ENCODE assay signal across 8 cellular contexts in the genomic region with DNA sequence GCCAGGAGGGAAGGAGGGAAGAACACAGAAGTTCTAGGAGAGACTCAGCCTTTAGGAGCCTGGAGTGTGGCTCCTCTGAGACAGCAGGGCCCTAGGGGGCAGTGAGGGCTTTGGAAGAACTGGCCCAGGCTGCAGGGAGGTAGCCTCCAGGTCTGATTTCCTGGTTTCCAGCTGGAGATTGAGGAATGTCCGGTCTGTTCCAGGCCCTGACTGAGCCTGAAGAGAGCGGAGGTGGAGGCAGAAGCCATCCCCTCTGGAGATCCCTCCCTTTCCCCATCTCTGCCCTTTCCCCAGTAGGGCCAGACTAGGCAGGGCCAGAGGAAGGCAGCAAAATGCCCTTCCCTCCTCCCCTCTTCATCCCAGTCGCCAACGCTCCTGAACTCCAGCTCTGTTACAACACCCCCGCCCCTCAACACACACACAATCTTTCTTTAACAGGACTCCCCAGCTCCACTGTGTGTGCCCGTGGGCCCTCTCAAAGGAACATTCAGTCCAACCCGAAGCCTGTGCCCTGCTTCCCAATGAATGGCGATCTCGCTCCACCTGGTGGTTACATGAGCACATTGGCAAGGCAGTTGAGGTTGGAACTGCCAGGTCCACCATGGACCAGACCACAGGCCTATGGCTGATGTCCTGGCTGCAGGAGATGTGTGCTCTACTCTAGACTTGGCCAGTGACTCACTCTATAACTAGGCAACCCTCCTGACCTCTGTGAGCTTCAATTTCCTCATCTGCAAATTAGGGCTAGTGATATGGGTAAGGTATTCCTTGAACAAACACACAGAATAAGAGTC. TPM values are rescaled to one million over a fixed set of nuclear protein-coding genes. Genes with fewer than 3 reads are reported as not detected.
DNase-seq lines count a peak whose midpoint lies in the region; ATAC-seq and TF ChIP-seq lines count a peak whose summit lies in the region.

No MANE protein-coding gene starts in this region.

- CTCF ChIA-PET in AG04449 (lab: Yijun Ruan, JAX) = interaction anchor here (0.6 to 8.3 kb wide), 56 partner anchors 9 to 236 kb away, joined by 3 to 164 read pairs (median 5); a partner anchor contains a TSS

- DNase-seq in AG04449 (ENCODE audit: low read depth, low spot score) = peak; percentile 62
- peak; percentile 44 for DNase-seq in KG1 (lab: John Stamatoyannopoulos, UW)
- DNase-seq in RKO (ENCODE audit: low spot score) = peak; percentile 92
- DNase-seq in activated T-helper 1 cell treated with anti-CD3 and anti-CD28 coated beads, Interleukin-2, amount 50 U/mL, for 16 hours (ENCODE audit: low read depth in 1 of 2, low spot score in 1 of 2) = peak; percentile 57 to 62
- DNase-seq in fibroblast of mammary gland (ENCODE audit: low read depth) = peak; percentile 92
- peak; percentile 57 to 92 (median 80) for DNase-seq in naive thymus-derived CD8-positive, alpha-beta T cell
- DNase-seq in stimulated activated effector memory CD8-positive, alpha-beta T cell treated with anti-CD3 and anti-CD28 coated beads, Interleukin-12 subunit alpha, Interleukin-12 subunit beta, amount 100 ng/mL, for 72 hours (ENCODE audit: low spot score in 2 of 2) = peak; percentile 50 to 84

- peak; percentile 55 for ATAC-seq in GM19035 (IDR thresholded peaks at IDR 0.05; ENCODE audit: unreplicated experiment)
- peak; percentile 98 to 99 for ATAC-seq in naive thymus-derived CD8-positive, alpha-beta T cell
- peak; percentile 98 for ATAC-seq in stimulated activated effector memory CD8-positive, alpha-beta T cell treated with anti-CD3 and anti-CD28 coated beads, Interleukin-12 subunit alpha, Interleukin-12 subunit beta, amount 100 ng/mL, for 72 hours

- no peak overlapping the region for H3K4me3 Mint-ChIP-seq in naive thymus-derived CD8-positive, alpha-beta T cell
- H3K4me3 Mint-ChIP-seq in stimulated activated effector memory CD8-positive, alpha-beta T cell treated with anti-CD3 and anti-CD28 coated beads, Interleukin-12 subunit alpha, Interleukin-12 subunit beta, amount 100 ng/mL, for 72 hours = no peak overlapping the region

- TF ChIP-seq CTCF in AG04449 (IDR thresholded peaks at IDR 0.05; ENCODE audit: insufficient read depth, low read length, missing control alignments) = peak; percentile 97
- peak; percentile 92 for TF ChIP-seq CTCF in fibroblast of mammary gland (conservative IDR thresholded peaks at IDR 0.05; ENCODE audit: control insufficient read depth, insufficient read depth, low read depth, low read length)

- peaks cover 3 to 13% (median 8%) of the 10 kb centered on the region in 4 donors for H3K4me1 Mint-ChIP-seq in naive thymus-derived CD8-positive, alpha-beta T cell
- peaks cover 7% of the 10 kb centered on the region for H3K4me1 Mint-ChIP-seq in stimulated activated effector memory CD8-positive, alpha-beta T cell treated with anti-CD3 and anti-CD28 coated beads, Interleukin-12 subunit alpha, Interleukin-12 subunit beta, amount 100 ng/mL, for 72 hours

- POLR2A ChIA-PET in AG04449 (lab: Yijun Ruan, JAX) = interaction anchor here (0.6 to 2.0 kb wide), 6 partner anchors 27 to 1124 kb away, joined by 3 to 21 read pairs (median 4); a partner anchor contains a TSS
- POLR2A ChIA-PET in naive thymus-derived CD8-positive, alpha-beta T cell (lab: Charles Lee) = interaction anchor here (0.6 to 9.3 kb wide), 12 partner anchors 19 to 98 kb away, joined by 3 to 227 read pairs (median 7); a partner anchor contains a TSS

- H3K36me3 Mint-ChIP-seq in naive thymus-derived CD8-positive, alpha-beta T cell = no peaks in the 10 kb centered on the region
- no peaks in the 10 kb centered on the region for H3K36me3 Mint-ChIP-seq in stimulated activated effector memory CD8-positive, alpha-beta T cell treated with anti-CD3 and anti-CD28 coated beads, Interleukin-12 subunit alpha, Interleukin-12 subunit beta, amount 100 ng/mL, for 72 hours

- H3K27ac Mint-ChIP-seq in naive thymus-derived CD8-positive, alpha-beta T cell = peak overlapping the region; percentile 57 to 91 (median 74)
- peak overlapping the region; percentile 90 for H3K27ac Mint-ChIP-seq in stimulated activated effector memory CD8-positive, alpha-beta T cell treated with anti-CD3 and anti-CD28 coated beads, Interleukin-12 subunit alpha, Interleukin-12 subunit beta, amount 100 ng/mL, for 72 hours

- H3K9me3 Mint-ChIP-seq in naive thymus-derived CD8-positive, alpha-beta T cell = no peaks in the 10 kb centered on the region
- no peaks in the 10 kb centered on the region for H3K9me3 Mint-ChIP-seq in stimulated activated effector memory CD8-positive, alpha-beta T cell treated with anti-CD3 and anti-CD28 coated beads, Interleukin-12 subunit alpha, Interleukin-12 subunit beta, amount 100 ng/mL, for 72 hours

- H3K4me3 ChIP-seq in AG04449 (ENCODE audit: low read depth, low read length) = no peak overlapping the region
- no peak overlapping the region for H3K4me3 ChIP-seq in fibroblast of mammary gland (ENCODE audit: control insufficient read depth, low read depth, low read length)

- no peaks in the 10 kb centered on the region for H3K27me3 Mint-ChIP-seq in naive thymus-derived CD8-positive, alpha-beta T cell

RNA-seq across cellular contexts. Expression of a gene that starts 32.0 kb away (rescaled TPM):
- 100 to 1,000 TPM; 266 to 275 TPM for total RNA-seq in naive thymus-derived CD8-positive, alpha-beta T cell
- 10 to 100 TPM; 13.3 to 67.1 (median 20.1) TPM for polyA plus RNA-seq in naive thymus-derived CD8-positive, alpha-beta T cell

RNA-seq across cellular contexts. Expression of a gene that starts 36.2 kb away (rescaled TPM):
- 100 to 1,000 TPM; 123 to 131 TPM for total RNA-seq in naive thymus-derived CD8-positive, alpha-beta T cell
- 100 to 1,000 TPM in 1 of 3 donors, 10 to 100 TPM in 2; 87.6 to 106 (median 97.8) TPM for polyA plus RNA-seq in naive thymus-derived CD8-positive, alpha-beta T cell

RNA-seq across cellular contexts. Expression of a gene that starts 38.7 kb away (rescaled TPM):
- 10 to 100 TPM; 44.6 to 53.7 TPM for total RNA-seq in naive thymus-derived CD8-positive, alpha-beta T cell
- polyA plus RNA-seq in naive thymus-derived CD8-positive, alpha-beta T cell = 100 to 1,000 TPM in 2 of 3 donors, 10 to 100 TPM in 1; 99.9 to 115 (median 110) TPM
